18 cellular contexts compared by ENCODE assay signal in the genomic region with DNA sequence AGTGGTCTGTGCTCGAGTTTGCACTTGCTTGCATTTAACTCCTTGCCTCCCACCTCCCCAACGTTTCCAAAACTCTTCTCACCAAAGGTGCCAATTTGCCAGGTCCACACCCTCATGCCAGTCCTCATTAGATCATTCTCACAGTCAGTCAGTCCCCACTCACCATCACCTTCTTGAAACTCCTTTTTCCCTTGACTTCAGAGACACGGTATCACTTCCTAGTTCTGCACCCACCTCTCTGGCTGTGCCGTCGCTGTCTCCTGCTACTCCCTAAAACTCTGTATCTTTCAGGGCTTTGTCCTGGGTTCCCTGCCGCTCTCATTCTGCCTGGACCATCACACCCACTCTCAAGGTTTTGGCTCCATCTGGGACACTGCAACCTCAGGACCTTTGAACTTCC. TPM values are rescaled to one million over a fixed set of nuclear protein-coding genes. Genes with fewer than 3 reads are reported as not detected.
DNase-seq lines count a peak whose midpoint lies in the region; ATAC-seq, FAIRE-seq and TF ChIP-seq lines count a peak whose summit lies in the region.
"Had no signal": no experiment of that assay in that cellular context is flagged by ENCODE, and none has a peak within 500 bp of the region (broad histone marks: within the 10 kb centered on the region; RNA-seq: fewer than 3 reads in every experiment).

No MANE protein-coding gene starts in this region.

- no peak overlapping the region for H2AK5ac ChIP-seq in H1 (ENCODE audit: low read depth, low read length)

- peaks cover 10% of the 10 kb centered on the region; the same call in 1 of the 2 replicates for H3K23me2 ChIP-seq in H1 (ENCODE audit: low read depth, low read length)

- peak overlapping the region; percentile 2; the same call in 1 of the 2 replicates for H2BK15ac ChIP-seq in H1 (ENCODE audit: low read length)

- H3K4me2 ChIP-seq in OCI-LY3 (ENCODE audit: low read length), result peak overlapping the region; percentile 47
- no peak overlapping the region for H3K4me2 ChIP-seq in H1 (ENCODE audit: insufficient read depth in 1 of 2, low read depth in 2 of 2, low read length in 2 of 2)
- no peak overlapping the region for H3K4me2 ChIP-seq in smooth muscle cell

- H4K20me1 ChIP-seq in OCI-LY3 (ENCODE audit: insufficient read depth, low read length) (no peaks in the 10 kb centered on the region), H1 (replicated peaks in 1 of 2; ENCODE audit: control insufficient read depth in 1 of 2, insufficient read depth in 2 of 2, low read length in 2 of 2) (peaks cover 12 to 27% of the 10 kb centered on the region in 2 experiments), smooth muscle cell (ENCODE audit: low read depth) (peaks cover 14% of the 10 kb centered on the region)

- H4K91ac ChIP-seq in H1 (replicated peaks; ENCODE audit: insufficient read length, low read length), result peak overlapping the region; percentile 11

- no peak overlapping the region for H3K14ac ChIP-seq in H1 (ENCODE audit: insufficient read length)

- peak overlapping the region; percentile 87; the same call in 1 of the 2 replicates for H2BK12ac ChIP-seq in H1 (ENCODE audit: low read depth, low read length)

- DNase-seq in GM12892 (ENCODE audit: insufficient read length) (no peak), H1 (ENCODE audit: low read depth in 1 of 2, low spot score in 2 of 2) (no peak), smooth muscle cell (lab: John Stamatoyannopoulos, UW; ENCODE audit: unreplicated experiment) (no peak), DMS114 treated with DMSO at 0.1 percent for 48 hours (lab: John Stamatoyannopoulos, UW; ENCODE audit: unreplicated experiment) (no peak), GDM1 (lab: John Stamatoyannopoulos, UW) (no peak)
- DNase-seq: activated CD4-positive, alpha-beta T cell treated with anti-CD3 and anti-CD28 coated beads, Interleukin-2, amount 10 ng/mL, durations not matched to agents 24 days and 14 days; activated T-cell treated with anti-CD3 and anti-CD28 coated beads, Interleukin-2, amount 50 U/mL, for 72 hours; cerebellar nuclear complex; DMS79 treated with DMSO at 0.1 percent for 48 hours; NCI-H1048; NCI-H748 treated with DMSO at 0.1 percent for 48 hours; tibial artery had no signal

- H2BK120ac ChIP-seq in H1 (replicated peaks; ENCODE audit: low read depth, low read length), result no peak overlapping the region

- no peak for ATAC-seq in GM21390 (IDR thresholded peaks at IDR 0.05; ENCODE audit: unreplicated experiment)
- no peak for ATAC-seq in GM21528 (IDR thresholded peaks at IDR 0.05; ENCODE audit: low FRiP score, unreplicated experiment)
- ATAC-seq: activated T-cell treated with anti-CD3 and anti-CD28 coated beads, Interleukin-2, amount 50 U/mL, for 72 hours had no signal

- TF ChIP-seq POLR2A in GM12892 (IDR thresholded peaks at IDR 0.05; ENCODE audit: low read depth, low read length) (no peak), H1 (IDR thresholded peaks at IDR 0.05; ENCODE audit: control extremely low read depth in 1 of 2, low read depth in 2 of 2, low read length in 2 of 2) (no peak)

- peaks cover 13% of the 10 kb centered on the region for H3K79me1 ChIP-seq in H1 (ENCODE audit: low read depth, low read length)

- H2BK5ac ChIP-seq in H1 (ENCODE audit: low read depth, low read length), result peak overlapping the region; percentile 35; the same call in 1 of the 2 replicates

- H4K5ac ChIP-seq in H1 (ENCODE audit: insufficient read length, low read depth, low read length), result no peak overlapping the region

- POLR2A ChIA-PET in H1 (lab: Charles Lee; ENCODE audit: partially characterized antibody), result interaction anchor here (0.6 to 1.5 kb wide), 6 partner anchors 8 to 290 kb away, joined by 3 to 4 read pairs (median 3); no protein-coding TSS in a partner anchor

- H3K27me3 ChIP-seq in OCI-LY3 (ENCODE audit: low read depth, low read length) (peaks cover 13% of the 10 kb centered on the region), H1 (replicated peaks in 1 of 4; ENCODE audit: control insufficient read depth in 3 of 4, extremely low read depth in 1 of 4, insufficient read depth in 3 of 4, low read length in 3 of 4) (peaks cover 0 to 9% (median 2%) of the 10 kb centered on the region in 4 experiments; a peak in 4 of 7 replicates), smooth muscle cell (ENCODE audit: low read depth) (no peaks in the 10 kb centered on the region)

- H3K9ac ChIP-seq in OCI-LY3 (ENCODE audit: low read length) (no peak overlapping the region), H1 (replicated peaks in 1 of 4; ENCODE audit: extremely low read depth in 1 of 4, low read depth in 3 of 4, low read length in 3 of 4) (no peak overlapping the region), smooth muscle cell (ENCODE audit: low read depth) (no peak overlapping the region)

- H3K79me2 ChIP-seq in OCI-LY3 (ENCODE audit: low read length) (no peaks in the 10 kb centered on the region), H1 (ENCODE audit: control insufficient read depth in 1 of 2, insufficient read depth in 2 of 2, low read length in 2 of 2) (peaks cover 2 to 28% of the 10 kb centered on the region in 2 experiments; a peak in 3 of 4 replicates), smooth muscle cell (ENCODE audit: low read depth) (no peaks in the 10 kb centered on the region)

- H3K4ac ChIP-seq in H1 (replicated peaks; ENCODE audit: insufficient read length, low read depth, low read length), result no peak overlapping the region

- H3K4me3 ChIP-seq in OCI-LY3 (ENCODE audit: low read length) (peak overlapping the region; percentile 3; the same call in 1 of the 2 replicates), H1 (ENCODE audit: extremely low read depth in 1 of 4, insufficient read depth in 2 of 4, low read depth in 3 of 4, low read length in 4 of 4) (no peak overlapping the region), smooth muscle cell (no peak overlapping the region)
- H3K4me3 ChIP-seq: mucosa of descending colon, tibial artery had no signal

- 79% methylated on average over 6 of the region's 6 CpGs; no CpG with 5 or more reads in 1 of the 2 experiments for WGBS in H1 (ENCODE audit: extremely low coverage in 1 of 2, insufficient coverage in 1 of 2, insufficient read length in 1 of 2, insufficient replicate concordance in 2 of 2, low coverage in 1 of 2, low lambda C conversion rate in 2 of 2, missing lambda C conversion rate in 1 of 2), 2 experiments
- WGBS in smooth muscle cell (ENCODE audit: low lambda C conversion rate), result 66% methylated on average over 6 of the region's 6 CpGs

- TF ChIP-seq RAD21 in H1 (IDR thresholded peaks at IDR 0.05 in 1 of 2, conservative IDR thresholded peaks at IDR 0.05 in 1 of 2; ENCODE audit: low read depth in 2 of 2, low read length in 2 of 2), result no peak

- H3K27ac ChIP-seq in OCI-LY3 (ENCODE audit: low read length), result no peak overlapping the region
- H3K27ac ChIP-seq in H1 (ENCODE audit: low read depth, low read length), result no peak overlapping the region
- H3K27ac ChIP-seq in smooth muscle cell (ENCODE audit: low read depth), result no peak overlapping the region
- H3K27ac ChIP-seq: neutrophil, tibial artery had no signal

- peaks cover 10% of the 10 kb centered on the region for H3F3A ChIP-seq in smooth muscle cell (ENCODE audit: low read depth)

- no peak overlapping the region for H4K8ac ChIP-seq in H1 (ENCODE audit: extremely low read depth, insufficient read depth, low read length)

- no peaks in the 10 kb centered on the region for H3K36me3 ChIP-seq in OCI-LY3 (replicated peaks; ENCODE audit: low read depth, low read length)
- no peaks in the 10 kb centered on the region for H3K36me3 ChIP-seq in H1 (ENCODE audit: control insufficient read depth in 2 of 4, insufficient read depth in 4 of 4, low read length in 3 of 4)
- no peaks in the 10 kb centered on the region for H3K36me3 ChIP-seq in smooth muscle cell (ENCODE audit: low read depth)
- H3K36me3 ChIP-seq: neutrophil, tibial artery had no signal

- no peaks in the 10 kb centered on the region for H3K9me3 ChIP-seq in OCI-LY3 (ENCODE audit: insufficient read depth, low read length)
- H3K9me3 ChIP-seq in H1 (ENCODE audit: insufficient read depth in 2 of 2, low read depth in 1 of 2, low read length in 1 of 2), result no peaks in the 10 kb centered on the region
- no peaks in the 10 kb centered on the region for H3K9me3 ChIP-seq in smooth muscle cell (replicated peaks; ENCODE audit: low read depth)
- H3K9me3 ChIP-seq: mucosa of descending colon, neutrophil, tibial artery had no signal

- peak; percentile 30 for FAIRE-seq in GM12892 (lab: Jason Lieb, UNC)
- FAIRE-seq in H1 (lab: Jason Lieb, UNC), result no peak
- FAIRE-seq: small intestine had no signal

- TF ChIP-seq CTCF in OCI-LY3 (IDR thresholded peaks at IDR 0.05; ENCODE audit: low read depth, low read length) (no peak), H1 (IDR thresholded peaks at IDR 0.05; ENCODE audit: control extremely low read depth in 1 of 3, insufficient read depth in 1 of 3, low read depth in 1 of 3, low read length in 3 of 3) (no peak), smooth muscle cell (IDR thresholded peaks at IDR 0.05; ENCODE audit: borderline replicate concordance, insufficient read depth, poor library complexity, severe bottlenecking) (no peak)

- H2AFZ ChIP-seq in OCI-LY3 (ENCODE audit: low read depth, low read length) (0 out of 2 replicates have a peak overlapping the region, but pooled peaks have one; percentile 13), H1 (ENCODE audit: low read length) (no peak overlapping the region), smooth muscle cell (ENCODE audit: low read depth) (peak overlapping the region; percentile 75)

- CTCF ChIA-PET in H1 (lab: Charles Lee; ENCODE audit: partially characterized antibody), result interaction anchor here (0.7 to 2.3 kb wide), 4 partner anchors 10 to 197 kb away, joined by 3 to 7 read pairs (median 4); no protein-coding TSS in a partner anchor

- H3K56ac ChIP-seq in H1 (replicated peaks; ENCODE audit: insufficient read length, low read depth, low read length), result no peak overlapping the region

- H3K23ac ChIP-seq in H1 (ENCODE audit: insufficient read length), result no peak overlapping the region

- no peak for TF ChIP-seq EP300 in H1 (IDR thresholded peaks at IDR 0.05; ENCODE audit: borderline replicate concordance in 1 of 2, low read depth in 2 of 2, low read length in 2 of 2)

- H2BK20ac ChIP-seq in H1 (ENCODE audit: low read length), result no peak overlapping the region

- no peak overlapping the region for H3K18ac ChIP-seq in H1 (ENCODE audit: extremely low read depth, low read length)

- H3K4me1 ChIP-seq in OCI-LY3 (ENCODE audit: low read length) (peaks cover 15% of the 10 kb centered on the region), H1 (replicated peaks in 1 of 4; ENCODE audit: control insufficient read depth in 3 of 4, insufficient read depth in 4 of 4, low read length in 3 of 4) (peaks cover 0 to 13% (median 5%) of the 10 kb centered on the region in 4 experiments; a peak in 6 of 7 replicates), smooth muscle cell (ENCODE audit: low read depth) (peaks cover 10% of the 10 kb centered on the region)

RNA-seq across cellular contexts. Expression of gene OLFM2, which starts 19.6 kb away (rescaled TPM):
- polyA plus RNA-seq in GM12892 (2012; ENCODE audit: missing spikeins), result not detected
- total RNA-seq in H1 (2021; fragmentation: NEBNext Ultra II Directional; extraction: Animal tissue kit (Norgen Biotek cat#: 25700)), result 68.2 and 72.0 TPM in 2 replicates
- 151 and 238 TPM in 2 replicates for polyA plus RNA-seq in H1 (2011; rRNA removed)
- polyA plus RNA-seq in H1 (2011; cell fraction: cytosol; rRNA removed), result 133 TPM
- 130 TPM for polyA plus RNA-seq in H1 (2011; cell fraction: nucleus; rRNA removed)
- 45.7 to 81.7 TPM (median 69.5 TPM) in 4 replicates for polyA plus RNA-seq in H1 (2012, experiment 1 of 2)
- 69.6 TPM for polyA plus RNA-seq in H1 (2012, experiment 2 of 2)
- polyA plus RNA-seq in H1 (2013, experiment 1 of 2), result 86.9 TPM
- polyA plus RNA-seq in H1 (2013, experiment 2 of 2), result 91.1 TPM
- 61.1 and 62.1 TPM in 2 replicates for polyA minus RNA-seq in H1 (2011; rRNA and poly(A)+ RNA removed)
- polyA minus RNA-seq in H1 (2011; cell fraction: cytosol; rRNA and poly(A)+ RNA removed), result 74.7 TPM
- 48.8 TPM for polyA minus RNA-seq in H1 (2011; cell fraction: nucleus; rRNA and poly(A)+ RNA removed)
- 63.1 and 72.2 TPM in 2 replicates for total RNA-seq in smooth muscle cell
- polyA plus RNA-seq in smooth muscle cell, result 111 and 119 TPM in 2 replicates
